In genomic region chr2:226511327-226511726, GRCh38 we compare ENCODE assay signal across 1 cellular context.
TF ChIP-seq lines count a peak whose summit lies in the region.

No MANE protein-coding gene starts in this region.

TF ChIP-seq in GM23338, 12 proteins besides CTCF, POLR2A, EP300 and RAD21 (continued from another document):
- TF ChIP-seq ETS1 (IDR thresholded peaks at IDR 0.05) (no peak), ZNF462 (CRISPR knock-in tag; IDR thresholded peaks at IDR 0.05) (no peak), EZH2phosphoT487 (IDR thresholded peaks at IDR 0.05; ENCODE audit: unreplicated experiment) (no peak), STAT1 (IDR thresholded peaks at IDR 0.05; ENCODE audit: unreplicated experiment) (no peak), REST (IDR thresholded peaks at IDR 0.05; ENCODE audit: unreplicated experiment) (no peak), ZNF331 (CRISPR knock-in tag; IDR thresholded peaks at IDR 0.05; ENCODE audit: low read depth) (no peak), CREB1 (CRISPR knock-in tag; IDR thresholded peaks at IDR 0.05; ENCODE audit: low read depth) (no peak)
